Comparison of ENCODE assay signal across 11 cellular contexts in genomic region chr2:15058015-15058414, GRCh38.
DNase-seq lines count a peak whose midpoint lies in the region; ATAC-seq, FAIRE-seq and TF ChIP-seq lines count a peak whose summit lies in the region.
"Had no signal": no experiment of that assay in that cellular context is flagged by ENCODE, and none has a peak within 500 bp of the region (broad histone marks: within the 10 kb centered on the region; RNA-seq: fewer than 3 reads in every experiment).

No MANE protein-coding gene starts in this region.

- no peak overlapping the region for H2BK20ac ChIP-seq in H1 (ENCODE audit: low read length)

- H3K36me3 ChIP-seq in BJ (ENCODE audit: control insufficient read depth, insufficient read depth, low read length) (no peaks in the 10 kb centered on the region), Karpas-422 (ENCODE audit: insufficient read depth, low read length) (no peaks in the 10 kb centered on the region), H1 (ENCODE audit: control insufficient read depth in 2 of 4, insufficient read depth in 4 of 4, low read length in 3 of 4) (no peaks in the 10 kb centered on the region), mesenchymal stem cell (ENCODE audit: control insufficient read depth in 1 of 2, insufficient read depth in 2 of 2, low read depth in 1 of 2, low read length in 2 of 2) (no peaks in the 10 kb centered on the region)

- POLR2A ChIA-PET in BJ (lab: Charles Lee) (no interaction called here), H1 (lab: Charles Lee; ENCODE audit: partially characterized antibody) (no interaction called here)

- H3K9ac ChIP-seq in Karpas-422 (ENCODE audit: low read length) (no peak overlapping the region), H1 (replicated peaks in 1 of 4; ENCODE audit: extremely low read depth in 1 of 4, low read depth in 3 of 4, low read length in 3 of 4) (no peak overlapping the region), mesenchymal stem cell (ENCODE audit: low read length) (no peak overlapping the region)

- no peaks in the 10 kb centered on the region for H3K9me2 ChIP-seq in Karpas-422 (replicated peaks; ENCODE audit: insufficient read depth, low read length)

- no peak for FAIRE-seq in H1 (lab: Jason Lieb, UNC)

- peaks cover 11% of the 10 kb centered on the region for H3K4me1 ChIP-seq in Karpas-422 (ENCODE audit: low read length)
- H3K4me1 ChIP-seq in H1 (replicated peaks in 1 of 4; ENCODE audit: control insufficient read depth in 3 of 4, insufficient read depth in 4 of 4, low read length in 3 of 4) = peaks cover 0 to 2% (median 0%) of the 10 kb centered on the region in 4 experiments; a peak in 3 of 7 replicates
- no peaks in the 10 kb centered on the region for H3K4me1 ChIP-seq in mesenchymal stem cell (ENCODE audit: control insufficient read depth, insufficient read depth, low read depth, low read length)

- WGBS in H1 (ENCODE audit: extremely low coverage in 1 of 2, insufficient coverage in 1 of 2, insufficient read length in 1 of 2, insufficient replicate concordance in 2 of 2, low coverage in 1 of 2, low lambda C conversion rate in 2 of 2, missing lambda C conversion rate in 1 of 2), 2 experiments = 69% methylated on average over 5 of the region's 5 CpGs; no CpG with 5 or more reads in 1 of the 2 experiments
- WGBS in mesenchymal stem cell = 57% methylated on average over 4 of the region's 5 CpGs

- H3K18ac ChIP-seq in H1 (ENCODE audit: extremely low read depth, low read length) (no peak overlapping the region), mesenchymal stem cell (ENCODE audit: low read depth in 1 of 2, low read length in 2 of 2) (no peak overlapping the region)

- H3K23me2 ChIP-seq in H1 (ENCODE audit: low read depth, low read length) = no peaks in the 10 kb centered on the region

- H3K9me3 ChIP-seq in Karpas-422 (ENCODE audit: low read length) = no peaks in the 10 kb centered on the region
- H3K9me3 ChIP-seq in H1 (ENCODE audit: insufficient read depth in 2 of 2, low read depth in 1 of 2, low read length in 1 of 2) = no peaks in the 10 kb centered on the region
- peaks cover 2% of the 10 kb centered on the region for H3K9me3 ChIP-seq in mesenchymal stem cell (ENCODE audit: control insufficient read depth, low read length)

- H3K23ac ChIP-seq in H1 (ENCODE audit: insufficient read length) (no peak overlapping the region), mesenchymal stem cell (ENCODE audit: low read length in 2 of 2) (no peak overlapping the region)

- DNase-seq in BJ (ENCODE audit: low read depth) = no peak
- DNase-seq in Karpas-422 = peak; percentile 85
- DNase-seq in H1 (ENCODE audit: low read depth in 1 of 2, low spot score in 2 of 2) = no peak
- no peak for DNase-seq in mesenchymal stem cell
- DNase-seq in NCI-H774 (lab: John Stamatoyannopoulos, UW) = no peak
- no peak for DNase-seq in NCI-H526 treated with DMSO at 0.1 percent for 48 hours (lab: John Stamatoyannopoulos, UW)
- DNase-seq in hippocampal formation (lab: John Stamatoyannopoulos, UW) = no peak
- DNase-seq: activated naive CD8-positive, alpha-beta T cell treated with anti-CD3 and anti-CD28 coated beads, Interleukin-2, amount 10 ng/mL, durations not matched to agents 7 days and 5 days; immature natural killer cell; NCI-H2081 had no signal

- H2BK15ac ChIP-seq in H1 (ENCODE audit: low read length) (no peak overlapping the region), mesenchymal stem cell (ENCODE audit: low read depth, poor library complexity, severe bottlenecking) (no peak overlapping the region)

- no peaks in the 10 kb centered on the region for H3K27me3 ChIP-seq in BJ (ENCODE audit: control insufficient read depth, insufficient read depth, low read length)
- no peaks in the 10 kb centered on the region for H3K27me3 ChIP-seq in Karpas-422 (ENCODE audit: low read length)
- no peaks in the 10 kb centered on the region for H3K27me3 ChIP-seq in H1 (replicated peaks in 1 of 4; ENCODE audit: control insufficient read depth in 3 of 4, extremely low read depth in 1 of 4, insufficient read depth in 3 of 4, low read length in 3 of 4)
- peaks cover 0 to 8% of the 10 kb centered on the region in 2 experiments for H3K27me3 ChIP-seq in mesenchymal stem cell (ENCODE audit: control insufficient read depth in 1 of 2, insufficient read depth in 1 of 2, low read length in 2 of 2)

- no peak overlapping the region for H3K56ac ChIP-seq in H1 (replicated peaks; ENCODE audit: insufficient read length, low read depth, low read length)

- no peak overlapping the region for H4K5ac ChIP-seq in H1 (ENCODE audit: insufficient read length, low read depth, low read length)

- no peak for TF ChIP-seq POLR2A in H1 (IDR thresholded peaks at IDR 0.05; ENCODE audit: control extremely low read depth in 1 of 2, low read depth in 2 of 2, low read length in 2 of 2)

- H3K79me1 ChIP-seq in H1 (ENCODE audit: low read depth, low read length) (no peaks in the 10 kb centered on the region), mesenchymal stem cell (replicated peaks; ENCODE audit: low read length, poor library complexity, severe bottlenecking) (no peaks in the 10 kb centered on the region)

- TF ChIP-seq RAD21 in H1 (IDR thresholded peaks at IDR 0.05 in 1 of 2, conservative IDR thresholded peaks at IDR 0.05 in 1 of 2; ENCODE audit: low read depth in 2 of 2, low read length in 2 of 2) = peak; percentile 34 to 47; a peak in 2 of 4 replicates

- no peak overlapping the region for H3K4me2 ChIP-seq in Karpas-422 (ENCODE audit: low read depth, low read length, poor library complexity, severe bottlenecking)
- no peak overlapping the region for H3K4me2 ChIP-seq in H1 (ENCODE audit: insufficient read depth in 1 of 2, low read depth in 2 of 2, low read length in 2 of 2)
- no peak overlapping the region for H3K4me2 ChIP-seq in mesenchymal stem cell (ENCODE audit: low read length, poor library complexity, severe bottlenecking)

- H2AK5ac ChIP-seq in H1 (ENCODE audit: low read depth, low read length) (no peak overlapping the region), mesenchymal stem cell (ENCODE audit: low read length, severe bottlenecking) (no peak overlapping the region)

- H3K27ac ChIP-seq in Karpas-422 (ENCODE audit: low read length) = no peak overlapping the region
- H3K27ac ChIP-seq in H1 (ENCODE audit: low read depth, low read length) = no peak overlapping the region
- no peak overlapping the region for H3K27ac ChIP-seq in mesenchymal stem cell (ENCODE audit: low read length, poor library complexity, severe bottlenecking)

- no peak overlapping the region for H4K91ac ChIP-seq in H1 (replicated peaks; ENCODE audit: insufficient read length, low read length)
- H4K91ac ChIP-seq in mesenchymal stem cell (ENCODE audit: low read length) = no peak overlapping the region

- peak; percentile 68 for ATAC-seq in GM18858 (IDR thresholded peaks at IDR 0.05; ENCODE audit: unreplicated experiment)

- H3K14ac ChIP-seq in H1 (ENCODE audit: insufficient read length) (no peak overlapping the region), mesenchymal stem cell (ENCODE audit: low read length in 2 of 2) (no peak overlapping the region)

- H2BK5ac ChIP-seq in H1 (ENCODE audit: low read depth, low read length) (no peak overlapping the region), mesenchymal stem cell (ENCODE audit: low read depth, low read length, poor library complexity, severe bottlenecking) (no peak overlapping the region)

- H2AFZ ChIP-seq in Karpas-422 (ENCODE audit: low read length) (no peak overlapping the region), H1 (ENCODE audit: low read length) (no peak overlapping the region), mesenchymal stem cell (ENCODE audit: low read depth, low read length) (no peak overlapping the region)

- H4K8ac ChIP-seq in H1 (ENCODE audit: extremely low read depth, insufficient read depth, low read length) (no peak overlapping the region), mesenchymal stem cell (ENCODE audit: low read length) (no peak overlapping the region)

- H4K20me1 ChIP-seq in Karpas-422 (ENCODE audit: insufficient read depth, low read depth, low read length) (no peaks in the 10 kb centered on the region), H1 (replicated peaks in 1 of 2; ENCODE audit: control insufficient read depth in 1 of 2, insufficient read depth in 2 of 2, low read length in 2 of 2) (no peaks in the 10 kb centered on the region)

- TF ChIP-seq EP300 in H1 (IDR thresholded peaks at IDR 0.05; ENCODE audit: borderline replicate concordance in 1 of 2, low read depth in 2 of 2, low read length in 2 of 2) = no peak

- TF ChIP-seq CTCF in BJ (IDR thresholded peaks at IDR 0.05; ENCODE audit: insufficient read depth, low read depth, low read length) (peak; percentile 9; the same call in 1 of the 2 replicates), H1 (IDR thresholded peaks at IDR 0.05; ENCODE audit: control extremely low read depth in 1 of 3, insufficient read depth in 1 of 3, low read depth in 1 of 3, low read length in 3 of 3) (peak; percentile 46 to 73 (median 46))

- CTCF ChIA-PET in BJ (lab: Yijun Ruan, JAX) (no interaction called here), H1 (lab: Charles Lee; ENCODE audit: partially characterized antibody) (interaction anchor here (0.6 to 8.6 kb wide), 39 partner anchors 9 to 366 kb away, joined by 3 to 82 read pairs (median 4); no protein-coding TSS in a partner anchor)

- H3K4ac ChIP-seq in H1 (replicated peaks; ENCODE audit: insufficient read length, low read depth, low read length) = no peak overlapping the region
- no peak overlapping the region for H3K4ac ChIP-seq in mesenchymal stem cell (ENCODE audit: low read depth in 1 of 2, low read length in 2 of 2)

- H3K79me2 ChIP-seq in Karpas-422 (ENCODE audit: low read length) (no peaks in the 10 kb centered on the region), H1 (ENCODE audit: control insufficient read depth in 1 of 2, insufficient read depth in 2 of 2, low read length in 2 of 2) (no peaks in the 10 kb centered on the region)

- H2BK12ac ChIP-seq in H1 (ENCODE audit: low read depth, low read length) (no peak overlapping the region), mesenchymal stem cell (ENCODE audit: low read length in 2 of 2) (no peak overlapping the region)

- H2BK120ac ChIP-seq in H1 (replicated peaks; ENCODE audit: low read depth, low read length) (no peak overlapping the region), mesenchymal stem cell (ENCODE audit: low read depth, low read length) (no peak overlapping the region)

- H3K4me3 ChIP-seq in BJ (ENCODE audit: low read depth, low read length) = no peak overlapping the region
- no peak overlapping the region for H3K4me3 ChIP-seq in Karpas-422 (ENCODE audit: low read length)
- H3K4me3 ChIP-seq in H1 (ENCODE audit: extremely low read depth in 1 of 4, insufficient read depth in 2 of 4, low read depth in 3 of 4, low read length in 4 of 4) = no peak overlapping the region
- H3K4me3 ChIP-seq in mesenchymal stem cell (ENCODE audit: insufficient read depth in 1 of 2, low read depth in 1 of 2, low read length in 2 of 2) = no peak overlapping the region

TF ChIP-seq in H1, 55 proteins besides CTCF, POLR2A, EP300 and RAD21 (continues in another document):
- TF ChIP-seq KDM1A (IDR thresholded peaks at IDR 0.05; ENCODE audit: borderline replicate concordance, low read length) (no peak), TBP (IDR thresholded peaks at IDR 0.05; ENCODE audit: low read depth, low read length) (no peak), HDAC2 (IDR thresholded peaks at IDR 0.05; ENCODE audit: borderline replicate concordance in 1 of 2, low read depth in 2 of 2, low read length in 2 of 2) (no peak), BRCA1 (IDR thresholded peaks at IDR 0.05; ENCODE audit: low read depth, low read length) (no peak), FOSL1 (IDR thresholded peaks at IDR 0.05; ENCODE audit: insufficient read depth, low read depth, low read length) (no peak)
